In the genomic region with DNA sequence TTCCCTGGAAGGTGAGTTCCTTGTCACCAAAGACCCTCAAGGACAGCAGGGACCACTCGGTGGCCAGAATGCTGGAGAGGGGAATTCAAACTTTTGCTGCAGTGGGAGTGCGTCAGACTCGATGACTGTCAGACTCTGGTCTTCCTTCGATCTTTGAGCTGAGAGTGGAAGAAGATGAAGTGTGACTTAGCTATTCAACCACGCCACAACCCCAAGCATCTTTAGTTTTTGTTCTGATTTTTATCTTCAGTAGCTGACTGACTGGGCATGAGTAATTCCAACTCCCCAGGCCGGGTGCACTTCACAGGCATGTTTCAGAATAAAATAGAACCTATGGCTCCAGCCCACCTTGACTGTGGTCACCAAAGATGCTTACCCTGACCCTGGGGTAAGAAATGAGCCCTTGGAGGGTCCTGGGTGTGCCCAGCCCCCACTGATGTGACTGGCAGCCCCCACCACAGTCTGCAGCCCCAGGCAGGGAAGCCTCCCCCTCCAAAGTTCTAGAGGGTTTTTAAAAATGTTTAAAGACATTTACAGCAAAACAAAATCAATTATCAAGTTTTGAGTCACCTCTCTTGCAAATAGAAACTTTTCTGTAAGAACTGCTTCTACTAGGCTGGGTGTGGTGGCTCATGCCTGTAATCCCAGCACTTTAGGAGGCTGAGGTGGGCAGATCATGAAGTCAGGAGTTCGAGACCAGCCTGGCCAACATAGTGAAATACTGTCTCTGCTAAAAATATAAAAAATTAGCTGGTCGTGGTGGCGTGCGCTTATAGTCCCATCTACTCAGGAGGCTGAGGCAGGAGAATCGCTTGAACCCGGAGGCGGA, we compare ENCODE assay signal across 9 cellular contexts. TPM values are rescaled to one million over a fixed set of nuclear protein-coding genes. Genes with fewer than 3 reads are reported as not detected.
DNase-seq lines count a peak whose midpoint lies in the region; ATAC-seq lines count a peak whose summit lies in the region.
"Had no signal": no experiment of that assay in that cellular context is flagged by ENCODE, and none has a peak within 500 bp of the region (broad histone marks: within the 10 kb centered on the region; RNA-seq: fewer than 3 reads in every experiment).

No MANE protein-coding gene starts in this region.

- peak overlapping the region; percentile 80 to 84 for H3K27ac Mint-ChIP-seq in T-cell
- H3K27ac Mint-ChIP-seq: activated B cell treated with CpG ODN at 0.5 μM for 24 hours had no signal

- H3K9me3 ChIP-seq in MG63, result no peaks in the 10 kb centered on the region

- no peak overlapping the region for H3K4me3 ChIP-seq in MG63

- peak; percentile 69 to 81 (median 75) for ATAC-seq in T-cell (replicated peaks in 1 of 4)
- peak; percentile 66 for ATAC-seq in stimulated activated naive CD8-positive, alpha-beta T cell treated with anti-CD3 and anti-CD28 coated beads, Interleukin-15, Interleukin-2, amounts not matched to agents 100 U/mL and 50 U/mL, for 24 hours

- H3K36me3 ChIP-seq in MG63, result no peaks in the 10 kb centered on the region

- no peaks in the 10 kb centered on the region for H3K36me3 Mint-ChIP-seq in T-cell

- peaks cover 0 to 34% (median 21%) of the 10 kb centered on the region in 3 donors for H3K4me1 Mint-ChIP-seq in T-cell

- H3K27me3 Mint-ChIP-seq in T-cell, result peaks cover 0 to 6% of the 10 kb centered on the region in 2 donors

- peak; percentile 86 for DNase-seq in activated effector memory CD4-positive, alpha-beta T cell treated with anti-CD3 and anti-CD28 coated beads, Interleukin-2, amount 50 U/mL, for 16 hours
- DNase-seq in activated effector memory CD4-positive, alpha-beta T cell treated with Interleukin-2 at 50 U/mL for 16 hours, result no peak
- peak in 9 of 34 experiments; percentile 4 to 32 (median 22) for DNase-seq in T-cell
- DNase-seq in fibroblast of peridontal ligament (ENCODE audit: extremely low read depth), result peak; percentile 78
- DNase-seq in stimulated activated naive CD8-positive, alpha-beta T cell treated with anti-CD3 and anti-CD28 coated beads, Interleukin-15, Interleukin-2, amounts not matched to agents 100 U/mL and 50 U/mL, for 24 hours, result peak; percentile 39
- DNase-seq in COR-L47 (lab: John Stamatoyannopoulos, UW), result no peak
- DNase-seq in HT-29 (ENCODE audit: low spot score), result no peak
- no peak for DNase-seq in MG63
- DNase-seq: activated B cell treated with CpG ODN at 0.5 μM for 24 hours had no signal

- no peaks in the 10 kb centered on the region for H3K27me3 ChIP-seq in MG63

- peaks cover 0 to 2% (median 0%) of the 10 kb centered on the region in 3 donors for H3K9me3 Mint-ChIP-seq in T-cell
- H3K9me3 Mint-ChIP-seq: activated B cell treated with CpG ODN at 0.5 μM for 24 hours had no signal

- H3K4me3 Mint-ChIP-seq in T-cell, result peak overlapping the region; percentile 4 to 29 (median 14)
- H3K4me3 Mint-ChIP-seq: activated B cell treated with CpG ODN at 0.5 μM for 24 hours had no signal

- CTCF ChIA-PET in T-cell (lab: Charles Lee), result interaction anchor here in 1 of 2 donors (0.7 kb wide), 2 partner anchors 25 to 48 kb away, joined by 3 to 5 read pairs; no protein-coding TSS in a partner anchor

- POLR2A ChIA-PET in T-cell (lab: Charles Lee), result interaction anchor here in 1 of 2 donors (0.7 to 1.0 kb wide), 4 partner anchors 23 to 826 kb away, joined by 3 to 5 read pairs (median 4); a partner anchor contains a TSS

RNA-seq across cellular contexts. Expression of a gene that starts 24.9 kb away (rescaled TPM):
- total RNA-seq in T-cell, result 100 to 1,000 TPM; 104 to 141 (median 139) TPM
- total RNA-seq in HT-29 (2014; rRNA removed; shearing (Covaris generic)), result 294 and 342 TPM in 2 replicates
- 598 and 683 TPM in 2 replicates for total RNA-seq in MG63 (2014; rRNA removed; shearing (Covaris generic); ENCODE audit: low replicate concordance)

Comparison
In these comparisons a context has a peak if more than half of its experiments do, and no peak if none do; other contexts are left out.
1. DNase-seq: peak in activated effector memory CD4-positive, alpha-beta T cell treated with anti-CD3 and anti-CD28 coated beads, Interleukin-2, amount 50 U/mL, for 16 hours (single experiment), fibroblast of peridontal ligament (single experiment) and stimulated activated naive CD8-positive, alpha-beta T cell treated with anti-CD3 and anti-CD28 coated beads, Interleukin-15, Interleukin-2, amounts not matched to agents 100 U/mL and 50 U/mL, for 24 hours (single experiment); none in activated effector memory CD4-positive, alpha-beta T cell treated with Interleukin-2 at 50 U/mL for 16 hours (single experiment), COR-L47 (single experiment), HT-29 (single experiment) and MG63 (single experiment).